12 cellular contexts compared by ENCODE assay signal in genomic region chr7:39605087-39605486, GRCh38. TPM values are rescaled to one million over a fixed set of nuclear protein-coding genes. Genes with fewer than 3 reads are reported as not detected.
DNase-seq lines count a peak whose midpoint lies in the region; ATAC-seq, FAIRE-seq and TF ChIP-seq lines count a peak whose summit lies in the region.
"Had no signal": no experiment of that assay in that cellular context is flagged by ENCODE, and none has a peak within 500 bp of the region (broad histone marks: within the 10 kb centered on the region; RNA-seq: fewer than 3 reads in every experiment).

No MANE protein-coding gene starts in this region.

- peaks cover 29% of the 10 kb centered on the region for H3K4me1 Mint-ChIP-seq in activated T-helper 17 cell treated with anti-CD3 and anti-CD28 coated beads, Interleukin-2, amount 50 U/mL, for 72 hours
- peaks cover 10% of the 10 kb centered on the region for H3K4me1 Mint-ChIP-seq in osteocyte (ENCODE audit: unreplicated experiment)

- no peak overlapping the region for H3K27ac Mint-ChIP-seq in activated T-helper 17 cell treated with anti-CD3 and anti-CD28 coated beads, Interleukin-2, amount 50 U/mL, for 72 hours
- H3K27ac Mint-ChIP-seq in osteocyte (ENCODE audit: unreplicated experiment): no peak overlapping the region
- H3K27ac Mint-ChIP-seq: activated CD4-positive, alpha-beta memory T cell treated with anti-CD3 and anti-CD28 coated beads, Interleukin-2, amount 10 ng/mL, durations not matched to agents 7 days and 5 days had no signal

- H3K9me3 ChIP-seq in small intestine (ENCODE audit: control insufficient read depth, low read depth): no peaks in the 10 kb centered on the region
- H3K9me3 ChIP-seq in gastroesophageal sphincter: no peaks in the 10 kb centered on the region

- TF ChIP-seq CTCF in osteocyte (IDR thresholded peaks at IDR 0.05): no peak
- TF ChIP-seq CTCF in gastroesophageal sphincter (IDR thresholded peaks at IDR 0.05): no peak

- H3K27ac ChIP-seq in small intestine (ENCODE audit: low read depth in 1 of 2, low read length in 1 of 2): no peak overlapping the region
- H3K27ac ChIP-seq in gastroesophageal sphincter: no peak overlapping the region

- H3K4me3 Mint-ChIP-seq in activated T-helper 17 cell treated with anti-CD3 and anti-CD28 coated beads, Interleukin-2, amount 50 U/mL, for 72 hours: peak overlapping the region; percentile 3
- H3K4me3 Mint-ChIP-seq in osteocyte (ENCODE audit: unreplicated experiment): no peak overlapping the region
- H3K4me3 Mint-ChIP-seq: activated CD4-positive, alpha-beta memory T cell treated with anti-CD3 and anti-CD28 coated beads, Interleukin-2, amount 10 ng/mL, durations not matched to agents 7 days and 5 days had no signal

- DNase-seq in small intestine (peak; percentile 74), osteocyte (ENCODE audit: extremely low spot score, unreplicated experiment) (no peak), D341Med (ENCODE audit: low spot score) (no peak)
- DNase-seq: activated CD4-positive, alpha-beta memory T cell treated with anti-CD3 and anti-CD28 coated beads, Interleukin-2, amount 10 ng/mL, durations not matched to agents 7 days and 5 days; COR-L47; head of caudate nucleus; T-helper 2 cell had no signal

- TF ChIP-seq EP300 in gastroesophageal sphincter (IDR thresholded peaks at IDR 0.05): no peak

- H3K4me3 ChIP-seq in small intestine (ENCODE audit: low read depth in 1 of 2, low read length in 2 of 2) (no peak overlapping the region), gastroesophageal sphincter (no peak overlapping the region)

- H3K27me3 Mint-ChIP-seq in activated T-helper 17 cell treated with anti-CD3 and anti-CD28 coated beads, Interleukin-2, amount 50 U/mL, for 72 hours: peaks cover 3% of the 10 kb centered on the region
- no peaks in the 10 kb centered on the region for H3K27me3 Mint-ChIP-seq in osteocyte (ENCODE audit: unreplicated experiment)

- 54 to 85% (median 79%) methylated on average over 1 of the region's 1 CpG for WGBS in small intestine, 3 donors
- 92 to 100% methylated on average over 1 of the region's 1 CpG for WGBS in gastroesophageal sphincter (ENCODE audit: low coverage in 1 of 2), 2 donors

- no peak for FAIRE-seq in small intestine (lab: Jason Lieb, UNC)

- ATAC-seq in GM18861 (IDR thresholded peaks at IDR 0.05; ENCODE audit: unreplicated experiment) (peak; percentile 71), HG02973 (IDR thresholded peaks at IDR 0.05; ENCODE audit: unreplicated experiment) (peak; percentile 76), gastroesophageal sphincter (no peak)
- ATAC-seq in activated T-helper 17 cell treated with anti-CD3 and anti-CD28 coated beads, Interleukin-2, amount 50 U/mL, for 72 hours (replicated peaks): peak; percentile 69
- ATAC-seq: left lobe of liver had no signal

- no peaks in the 10 kb centered on the region for H3K36me3 Mint-ChIP-seq in activated T-helper 17 cell treated with anti-CD3 and anti-CD28 coated beads, Interleukin-2, amount 50 U/mL, for 72 hours (ENCODE audit: low read depth)
- H3K36me3 Mint-ChIP-seq in osteocyte (ENCODE audit: unreplicated experiment): no peaks in the 10 kb centered on the region

- no peaks in the 10 kb centered on the region for H3K36me3 ChIP-seq in small intestine (ENCODE audit: control insufficient read depth in 2 of 2, insufficient read depth in 2 of 2, low read length in 2 of 2)
- H3K36me3 ChIP-seq in gastroesophageal sphincter: no peaks in the 10 kb centered on the region

- H3K4me1 ChIP-seq in small intestine (ENCODE audit: control insufficient read depth in 2 of 2, insufficient read depth in 1 of 2, low read depth in 1 of 2, low read length in 1 of 2) (peaks cover 4 to 6% of the 10 kb centered on the region in 2 donors), gastroesophageal sphincter (peaks cover 0 to 12% (median 0%) of the 10 kb centered on the region in 3 donors)

- H3K27me3 ChIP-seq in small intestine (ENCODE audit: control insufficient read depth in 2 of 2, insufficient read depth in 2 of 2, low read length in 2 of 2) (no peaks in the 10 kb centered on the region), gastroesophageal sphincter (peaks cover 9% of the 10 kb centered on the region)

- no peaks in the 10 kb centered on the region for H3K9me3 Mint-ChIP-seq in activated T-helper 17 cell treated with anti-CD3 and anti-CD28 coated beads, Interleukin-2, amount 50 U/mL, for 72 hours
- peaks cover 5% of the 10 kb centered on the region for H3K9me3 Mint-ChIP-seq in osteocyte (ENCODE audit: unreplicated experiment)
- H3K9me3 Mint-ChIP-seq: activated CD4-positive, alpha-beta memory T cell treated with anti-CD3 and anti-CD28 coated beads, Interleukin-2, amount 10 ng/mL, durations not matched to agents 7 days and 5 days had no signal

- TF ChIP-seq POLR2A in gastroesophageal sphincter (IDR thresholded peaks at IDR 0.05): no peak

RNA-seq across cellular contexts. Expression of gene RALA, which starts 18.3 kb away (rescaled TPM):
- total RNA-seq in activated T-helper 17 cell treated with anti-CD3 and anti-CD28 coated beads, Interleukin-2, amount 50 U/mL, for 72 hours: 10 to 100 TPM; 21.6 to 27.9 TPM
- polyA plus RNA-seq in small intestine: 10 to 100 TPM; 43.2 to 57.7 (median 56.2) TPM
- 30.5 and 34.3 TPM in 2 replicates for total RNA-seq in osteocyte
- total RNA-seq in gastroesophageal sphincter: 10 to 100 TPM; 16.6 to 30.7 (median 21.0) TPM

RNA-seq across cellular contexts. Expression of gene YAE1, which starts 38.9 kb away (rescaled TPM):
- total RNA-seq in activated T-helper 17 cell treated with anti-CD3 and anti-CD28 coated beads, Interleukin-2, amount 50 U/mL, for 72 hours: 10 to 100 TPM in 1 of 2 donors, 1 to 10 TPM in 1; 9.2 to 13.9 TPM
- polyA plus RNA-seq in small intestine: 10 to 100 TPM; 32.8 to 61.6 (median 51.0) TPM
- total RNA-seq in osteocyte (19.1 and 19.3 TPM in 2 replicates), gastroesophageal sphincter (10 to 100 TPM; 17.9 to 27.4 (median 23.5) TPM)
